In genomic region chr5:60649288-60649917, GRCh38 we compare ENCODE assay signal across 9 cellular contexts. TPM values are rescaled to one million over a fixed set of nuclear protein-coding genes. Genes with fewer than 3 reads are reported as not detected.
DNase-seq lines count a peak whose midpoint lies in the region; ATAC-seq, FAIRE-seq and TF ChIP-seq lines count a peak whose summit lies in the region.
"Had no signal": no experiment of that assay in that cellular context is flagged by ENCODE, and none has a peak within 500 bp of the region (broad histone marks: within the 10 kb centered on the region; RNA-seq: fewer than 3 reads in every experiment).

No MANE protein-coding gene starts in this region.

- no peaks in the 10 kb centered on the region for H3K36me3 ChIP-seq in kidney (ENCODE audit: control insufficient read depth in 1 of 2, insufficient read depth in 2 of 2, low read length in 2 of 2)
- H3K36me3 ChIP-seq in CD8-positive, alpha-beta T cell (ENCODE audit: insufficient read depth, low read length): no peaks in the 10 kb centered on the region
- H3K36me3 ChIP-seq in gastrocnemius medialis: no peaks in the 10 kb centered on the region

- H3K4me1 ChIP-seq in kidney (ENCODE audit: control insufficient read depth in 1 of 2, insufficient read depth in 1 of 2, low read depth in 1 of 2, low read length in 2 of 2): no peaks in the 10 kb centered on the region
- no peaks in the 10 kb centered on the region for H3K4me1 ChIP-seq in CD8-positive, alpha-beta T cell (ENCODE audit: insufficient read depth, low read length)
- H3K4me1 ChIP-seq in gastrocnemius medialis: no peaks in the 10 kb centered on the region

- H3K4me1 Mint-ChIP-seq in CD8-positive, alpha-beta T cell (ENCODE audit: low read depth): no peaks in the 10 kb centered on the region

- DNase-seq in COR-L47 (lab: John Stamatoyannopoulos, UW) (peak; percentile 55), kidney (no peak), gastrocnemius medialis (no peak), 8988T (no peak)
- no peak for DNase-seq in CD8-positive, alpha-beta T cell

- peak; percentile 93 for ATAC-seq in GM18868 (IDR thresholded peaks at IDR 0.05; ENCODE audit: unreplicated experiment)
- peak; percentile 65 for ATAC-seq in HG03575 (IDR thresholded peaks at IDR 0.05; ENCODE audit: extremely low read depth, insufficient number of reproducible peaks, low FRiP score, unreplicated experiment)
- ATAC-seq in CD8-positive, alpha-beta T cell: no peak
- no peak for ATAC-seq in gastrocnemius medialis

- in situ Hi-C loops in gastrocnemius medialis (cut with MboI; ENCODE audit: low sequenced_read_pairs in 4 of 4): no loop called here

- TF ChIP-seq CTCF in kidney (IDR thresholded peaks at IDR 0.05; ENCODE audit: borderline replicate concordance, extremely low read depth, insufficient read depth): peak; percentile 34
- TF ChIP-seq CTCF in CD8-positive, alpha-beta T cell (IDR thresholded peaks at IDR 0.05): no peak
- TF ChIP-seq CTCF in gastrocnemius medialis (IDR thresholded peaks at IDR 0.05 in 4 of 5, conservative IDR thresholded peaks at IDR 0.05 in 1 of 5): no peak

- no peak overlapping the region for H3K9ac ChIP-seq in kidney (ENCODE audit: low read length in 2 of 2)

- H3K27ac ChIP-seq in kidney (ENCODE audit: low read depth in 2 of 2, low read length in 2 of 2): no peak overlapping the region
- H3K27ac ChIP-seq in CD8-positive, alpha-beta T cell (ENCODE audit: low read depth, low read length): no peak overlapping the region
- H3K27ac ChIP-seq in gastrocnemius medialis: no peak overlapping the region
- H3K27ac ChIP-seq: skin epidermis had no signal

- H3K9me3 ChIP-seq in kidney (ENCODE audit: control insufficient read depth in 1 of 2, low read length in 2 of 2): no peaks in the 10 kb centered on the region
- H3K9me3 ChIP-seq in CD8-positive, alpha-beta T cell (ENCODE audit: low read length): no peaks in the 10 kb centered on the region
- no peaks in the 10 kb centered on the region for H3K9me3 ChIP-seq in gastrocnemius medialis

- H3K27ac Mint-ChIP-seq in CD8-positive, alpha-beta T cell: no peak overlapping the region

- no peak for TF ChIP-seq POLR2A in gastrocnemius medialis (IDR thresholded peaks at IDR 0.05)

- no peaks in the 10 kb centered on the region for H3K27me3 ChIP-seq in CD8-positive, alpha-beta T cell (ENCODE audit: insufficient read depth, low read length)
- H3K27me3 ChIP-seq in gastrocnemius medialis: no peaks in the 10 kb centered on the region

- H3K27me3 Mint-ChIP-seq in CD8-positive, alpha-beta T cell (ENCODE audit: low read depth): no peaks in the 10 kb centered on the region

- H3K4me3 ChIP-seq in kidney (ENCODE audit: low read length in 2 of 2) (no peak overlapping the region), gastrocnemius medialis (no peak overlapping the region)
- H3K4me3 ChIP-seq in CD8-positive, alpha-beta T cell (ENCODE audit: low read depth, low read length): no peak overlapping the region
- H3K4me3 ChIP-seq: skin epidermis had no signal

- intact Hi-C loops in kidney (cut with DNase I) (no loop called here), gastrocnemius medialis (cut with DNase I; ENCODE audit: low total_unique reads) (no loop called here)
- intact Hi-C loops in CD8-positive, alpha-beta T cell (cut with DNase I, micrococcal nuclease): no loop called here

- FAIRE-seq in TTC549 (lab: Jason Lieb, UNC): peak; percentile 32
- no peak for FAIRE-seq in kidney (lab: Jason Lieb, UNC)

- H3K4me3 Mint-ChIP-seq in CD8-positive, alpha-beta T cell: no peak overlapping the region

- H3K9me3 Mint-ChIP-seq in CD8-positive, alpha-beta T cell: no peaks in the 10 kb centered on the region

- CTCF ChIA-PET in CD8-positive, alpha-beta T cell (lab: Charles Lee): interaction anchor here (1.5 kb wide), 1 partner anchor 10 kb away, joined by 4 read pairs; no protein-coding TSS in a partner anchor

- no peaks in the 10 kb centered on the region for H3K36me3 Mint-ChIP-seq in CD8-positive, alpha-beta T cell

- POLR2A ChIA-PET in CD8-positive, alpha-beta T cell (lab: Charles Lee): no interaction called here

RNA-seq across cellular contexts. Expression of gene DEPDC1B, which starts 50.6 kb away (rescaled TPM):
- total RNA-seq in kidney: 0.50 TPM
- polyA plus RNA-seq in kidney (ENCODE audit: insufficient read depth, low read depth, low replicate concordance): 5.2 TPM
- total RNA-seq in CD8-positive, alpha-beta T cell: under 1 TPM; 0.27 to 0.36 TPM
- total RNA-seq in gastrocnemius medialis: under 1 TPM in 1 of 4 donors, not detected in 3; 0.42 TPM

Comparison
In these comparisons a context has a peak if more than half of its experiments do, and no peak if none do; other contexts are left out.
1. ATAC-seq: peak in GM18868 (single experiment) and HG03575 (single experiment); none in CD8-positive, alpha-beta T cell (single experiment) and gastrocnemius medialis (0 of 2).